In the genomic region with DNA sequence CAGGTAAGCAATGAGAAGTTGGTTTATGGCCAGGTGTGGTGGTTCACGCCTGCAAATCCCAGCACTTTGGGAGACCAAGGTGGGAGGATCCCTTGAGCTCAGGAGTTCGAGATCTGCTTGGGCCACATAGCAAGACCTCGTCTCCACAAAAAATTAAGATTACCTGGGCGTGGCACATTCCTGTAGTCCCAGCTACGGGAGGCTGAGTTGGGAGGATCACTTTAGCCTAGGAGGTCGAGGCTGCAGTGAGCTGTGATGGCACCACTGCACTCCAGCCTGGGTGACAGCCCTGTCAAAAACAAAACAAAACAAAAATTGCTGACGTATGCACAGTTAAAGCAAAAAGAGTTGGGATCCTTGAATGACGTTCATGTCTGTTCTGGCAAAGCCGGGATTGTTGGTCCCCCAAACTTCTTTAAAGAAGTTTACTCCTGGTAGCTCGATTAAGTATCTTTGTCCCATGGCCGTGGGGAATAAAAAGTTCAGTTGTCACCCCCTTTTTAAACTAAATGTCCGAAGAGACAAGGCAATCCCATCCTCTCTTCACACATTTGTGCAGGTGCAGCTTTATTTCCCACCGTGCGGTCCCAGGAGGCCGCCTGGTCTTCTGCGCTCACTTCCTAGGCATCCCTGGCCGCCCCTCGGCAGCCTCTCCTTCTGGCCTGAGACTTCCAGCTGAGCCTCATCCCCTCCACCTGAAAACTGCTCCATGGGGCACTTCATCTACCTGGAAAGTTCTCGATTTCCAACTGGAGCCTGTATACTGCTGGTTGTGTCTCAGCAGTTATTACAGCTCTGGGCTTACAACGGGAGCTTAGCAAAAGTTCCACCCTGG, we compare ENCODE assay signal across 1 cellular context.
TF ChIP-seq lines count a peak whose summit lies in the region.

No MANE protein-coding gene starts in this region.

TF ChIP-seq in H1, 55 proteins besides CTCF, POLR2A, EP300 and RAD21:
- 0 out of 2 replicates have a peak, but pooled peaks have one; percentile 13 for TF ChIP-seq MAFK (IDR thresholded peaks at IDR 0.05; ENCODE audit: low read depth, low read length)
- TF ChIP-seq POLR2AphosphoS5 (IDR thresholded peaks at IDR 0.05; ENCODE audit: low read depth, low read length), result no peak
TF ChIP-seq in H1: peak in this region for 1.
